14 cellular contexts compared by ENCODE assay signal in genomic region chr20:33697129-33697528, GRCh38. TPM values are rescaled to one million over a fixed set of nuclear protein-coding genes. Genes with fewer than 3 reads are reported as not detected.
DNase-seq lines count a peak whose midpoint lies in the region; ATAC-seq and TF ChIP-seq lines count a peak whose summit lies in the region.
"Had no signal": no experiment of that assay in that cellular context is flagged by ENCODE, and none has a peak within 500 bp of the region (broad histone marks: within the 10 kb centered on the region; RNA-seq: fewer than 3 reads in every experiment).

No MANE protein-coding gene starts in this region.

- no peaks in the 10 kb centered on the region for H4K20me1 ChIP-seq in mammary epithelial cell (ENCODE audit: insufficient read depth, low read length)

- WGBS in mammary epithelial cell (ENCODE audit: low coverage, missing lambda C conversion rate): 76% methylated on average over 8 of the region's 8 CpGs

- no peaks in the 10 kb centered on the region for H3K9me3 ChIP-seq in breast epithelium
- no peaks in the 10 kb centered on the region for H3K9me3 ChIP-seq in mammary epithelial cell (replicated peaks; ENCODE audit: insufficient read depth, low read length)

- H3K27ac Mint-ChIP-seq in type B pancreatic cell: peak overlapping the region; percentile 22
- H3K27ac Mint-ChIP-seq: stimulated activated naive CD8-positive, alpha-beta T cell treated with anti-CD3 and anti-CD28 coated beads, Interleukin-15, amount 100 ng/mL, for 72 hours had no signal

- in situ Hi-C loops in mammary epithelial cell (cut with MboI; ENCODE audit: low sequenced_read_pairs in 2 of 2): no loop called here

- no TSS peak for BruUV-seq in mammary epithelial cell (replicated peaks; lab: Mats Ljungman, UMichigan)

- peaks cover 12% of the 10 kb centered on the region for H3K4me1 Mint-ChIP-seq in type B pancreatic cell (ENCODE audit: unreplicated experiment)
- H3K4me1 Mint-ChIP-seq: stimulated activated naive CD8-positive, alpha-beta T cell treated with anti-CD3 and anti-CD28 coated beads, Interleukin-15, amount 100 ng/mL, for 72 hours had no signal

- dilution Hi-C loops in mammary epithelial cell (cut with HindIII; ENCODE audit: low sequenced_read_pairs): no loop called here

- H3K4me2 ChIP-seq in mammary epithelial cell (ENCODE audit: insufficient read depth, low read depth, low read length): no peak overlapping the region

- peak overlapping the region; percentile 54 to 63 for H3K27ac ChIP-seq in breast epithelium
- H3K27ac ChIP-seq in mammary epithelial cell (ENCODE audit: insufficient read depth, low read depth, low read length): no peak overlapping the region
- H3K27ac ChIP-seq in cingulate gyrus (ENCODE audit: low read depth, low read length): peak overlapping the region; percentile 41
- H3K27ac ChIP-seq in layer of hippocampus (ENCODE audit: low read depth, low read length): peak overlapping the region; percentile 0
- H3K27ac ChIP-seq: cardiac muscle cell had no signal

- no peaks in the 10 kb centered on the region for H3K36me3 Mint-ChIP-seq in type B pancreatic cell

- H3K4me1 ChIP-seq in breast epithelium (no peaks in the 10 kb centered on the region), mammary epithelial cell (ENCODE audit: insufficient read depth, low read length) (no peaks in the 10 kb centered on the region)

- no peaks in the 10 kb centered on the region for H3K79me2 ChIP-seq in mammary epithelial cell (ENCODE audit: insufficient read depth, low read length)

- H3K9me3 Mint-ChIP-seq in type B pancreatic cell: no peaks in the 10 kb centered on the region

- CTCF ChIA-PET in mammary epithelial cell (lab: Charles Lee; ENCODE audit: low non-redundant PET): no interaction called here

- H3K27me3 Mint-ChIP-seq in type B pancreatic cell: no peaks in the 10 kb centered on the region
- H3K27me3 Mint-ChIP-seq: stimulated activated naive CD8-positive, alpha-beta T cell treated with anti-CD3 and anti-CD28 coated beads, Interleukin-15, amount 100 ng/mL, for 72 hours had no signal

- TF ChIP-seq CTCF in breast epithelium (IDR thresholded peaks at IDR 0.05): no peak
- no peak for TF ChIP-seq CTCF in mammary epithelial cell (conservative IDR thresholded peaks at IDR 0.05 in 1 of 2, IDR thresholded peaks at IDR 0.05 in 1 of 2; ENCODE audit: extremely low read depth in 1 of 2, insufficient read depth in 1 of 2, low read depth in 1 of 2, low read length in 2 of 2)
- TF ChIP-seq CTCF in type B pancreatic cell (conservative IDR thresholded peaks at IDR 0.05): no peak

- no peak overlapping the region for H3K4me3 Mint-ChIP-seq in type B pancreatic cell
- H3K4me3 Mint-ChIP-seq: stimulated activated naive CD8-positive, alpha-beta T cell treated with anti-CD3 and anti-CD28 coated beads, Interleukin-15, amount 100 ng/mL, for 72 hours had no signal

- ATAC-seq in HG03095 (IDR thresholded peaks at IDR 0.05; ENCODE audit: unreplicated experiment) (no peak), GM19351 (IDR thresholded peaks at IDR 0.05; ENCODE audit: unreplicated experiment) (no peak)
- ATAC-seq: stimulated activated naive CD8-positive, alpha-beta T cell treated with anti-CD3 and anti-CD28 coated beads, Interleukin-15, amount 100 ng/mL, for 72 hours had no signal

- TF ChIP-seq POLR2A in breast epithelium (IDR thresholded peaks at IDR 0.05): no peak

- H3K27me3 ChIP-seq in breast epithelium (no peaks in the 10 kb centered on the region), mammary epithelial cell (ENCODE audit: insufficient read depth, low read length) (no peaks in the 10 kb centered on the region), layer of hippocampus (ENCODE audit: control insufficient read depth, insufficient read depth, low read length) (no peaks in the 10 kb centered on the region)
- H3K27me3 ChIP-seq: cardiac muscle cell had no signal

- no peaks in the 10 kb centered on the region for H3K36me3 ChIP-seq in breast epithelium
- no peaks in the 10 kb centered on the region for H3K36me3 ChIP-seq in mammary epithelial cell (ENCODE audit: insufficient read depth, low read length)
- H3K36me3 ChIP-seq: cardiac muscle cell had no signal

- intact Hi-C loops in breast epithelium (cut with DNase I; ENCODE audit: low total_unique reads): no loop called here
- intact Hi-C loops in mammary epithelial cell (cut with micrococcal nuclease): no loop called here

- H3K9ac ChIP-seq in mammary epithelial cell (ENCODE audit: insufficient read depth, low read length): no peak overlapping the region

- H3K4me3 ChIP-seq in breast epithelium: no peak overlapping the region
- no peak overlapping the region for H3K4me3 ChIP-seq in mammary epithelial cell (replicated peaks in 1 of 3; ENCODE audit: insufficient read depth in 1 of 3, low read depth in 2 of 3, low read length in 3 of 3)
- H3K4me3 ChIP-seq: cardiac muscle cell had no signal

- H2AFZ ChIP-seq in mammary epithelial cell (ENCODE audit: low read depth, low read length): no peak overlapping the region

- no peak for DNase-seq in breast epithelium (ENCODE audit: low spot score in 2 of 2)
- DNase-seq in mammary epithelial cell: no peak
- no peak for DNase-seq in type B pancreatic cell (ENCODE audit: extremely low spot score, unreplicated experiment)
- no peak for DNase-seq in retina
- DNase-seq: 8988T; DND-41; NCI-H82; stimulated activated naive CD8-positive, alpha-beta T cell treated with anti-CD3 and anti-CD28 coated beads, Interleukin-15, amount 100 ng/mL, for 72 hours had no signal

RNA-seq across cellular contexts. Expression of gene E2F1, which starts 10.9 kb away (rescaled TPM):
- total RNA-seq in breast epithelium (1 to 10 TPM in 1 of 3 donors, under 1 TPM in 2; 0.33 to 2.2 (median 0.88) TPM), mammary epithelial cell (10 to 100 TPM in 1 of 2 donors, 1 to 10 TPM in 1; 1.8 to 12.7 TPM), type B pancreatic cell (ENCODE audit: low replicate concordance) (20.7 and 32.8 TPM in 2 replicates)
- polyA plus RNA-seq in mammary epithelial cell: 10.3 TPM
- polyA minus RNA-seq in mammary epithelial cell: 10.7 TPM

RNA-seq across cellular contexts. Expression of gene NECAB3, which starts 22.9 kb away (rescaled TPM):
- total RNA-seq in breast epithelium (10 to 100 TPM; 23.4 to 37.3 (median 28.5) TPM), mammary epithelial cell (10 to 100 TPM; 14.6 to 14.7 TPM), type B pancreatic cell (ENCODE audit: low replicate concordance) (67.4 and 68.2 TPM in 2 replicates)
- 5.4 TPM for polyA plus RNA-seq in mammary epithelial cell
- 2.9 TPM for polyA minus RNA-seq in mammary epithelial cell

RNA-seq across cellular contexts. Expression of gene PXMP4, which starts 23.0 kb away (rescaled TPM):
- total RNA-seq in breast epithelium (10 to 100 TPM in 1 of 3 donors, 1 to 10 TPM in 2; 7.9 to 14.3 (median 9.1) TPM), mammary epithelial cell (10 to 100 TPM in 1 of 2 donors, 1 to 10 TPM in 1; 8.0 to 11.3 TPM), type B pancreatic cell (ENCODE audit: low replicate concordance) (10.3 and 12.2 TPM in 2 replicates)
- 6.5 TPM for polyA plus RNA-seq in mammary epithelial cell
- 2.6 TPM for polyA minus RNA-seq in mammary epithelial cell

RNA-seq across cellular contexts. Expression of gene ACTL10, which starts 30.4 kb away (rescaled TPM):
- total RNA-seq in breast epithelium: 1 to 10 TPM; 1.4 to 3.4 (median 2.6) TPM
- total RNA-seq in mammary epithelial cell: 1 to 10 TPM; 1.4 to 2.7 TPM
- 0.79 TPM for polyA plus RNA-seq in mammary epithelial cell
- not detected for polyA minus RNA-seq in mammary epithelial cell
- 1.7 and 2.6 TPM in 2 replicates for total RNA-seq in type B pancreatic cell (ENCODE audit: low replicate concordance)
- total RNA-seq: H4 had no signal

RNA-seq across cellular contexts. Expression of gene ZNF341, which starts 34.7 kb away (rescaled TPM):
- total RNA-seq in breast epithelium (1 to 10 TPM; 1.8 to 3.3 (median 2.5) TPM), mammary epithelial cell (1 to 10 TPM; 1.0 to 4.5 TPM), type B pancreatic cell (ENCODE audit: low replicate concordance) (4.6 and 5.8 TPM in 2 replicates)
- 2.9 TPM for polyA plus RNA-seq in mammary epithelial cell
- 4.5 TPM for polyA minus RNA-seq in mammary epithelial cell
